Comparison of ENCODE assay signal across 9 cellular contexts in genomic region chr18:4438938-4439337, GRCh38. TPM values are rescaled to one million over a fixed set of nuclear protein-coding genes. Genes with fewer than 3 reads are reported as not detected.
"Had no signal": no experiment of that assay in that cellular context is flagged by ENCODE, and none has a peak within 500 bp of the region (broad histone marks: within the 10 kb centered on the region; RNA-seq: fewer than 3 reads in every experiment).

No MANE protein-coding gene starts in this region.

- H3K27ac Mint-ChIP-seq: IgD-negative memory B cell had no signal

- H3K27ac ChIP-seq: HL-60 had no signal

- H3K27me3 Mint-ChIP-seq: IgD-negative memory B cell had no signal

- H3K36me3 Mint-ChIP-seq: IgD-negative memory B cell had no signal

- ATAC-seq: HepG2 had no signal

- DNase-seq: GOT3, H7, HCEC 1CT, KBM-7 had no signal

RNA-seq across cellular contexts. Expression of gene DLGAP1, which starts 16.2 kb away (rescaled TPM):
- total RNA-seq: H4, HepG2, HT1080 had no signal
- polyA plus RNA-seq: IgD-negative memory B cell had no signal
